8 cellular contexts compared by ENCODE assay signal in the genomic region with DNA sequence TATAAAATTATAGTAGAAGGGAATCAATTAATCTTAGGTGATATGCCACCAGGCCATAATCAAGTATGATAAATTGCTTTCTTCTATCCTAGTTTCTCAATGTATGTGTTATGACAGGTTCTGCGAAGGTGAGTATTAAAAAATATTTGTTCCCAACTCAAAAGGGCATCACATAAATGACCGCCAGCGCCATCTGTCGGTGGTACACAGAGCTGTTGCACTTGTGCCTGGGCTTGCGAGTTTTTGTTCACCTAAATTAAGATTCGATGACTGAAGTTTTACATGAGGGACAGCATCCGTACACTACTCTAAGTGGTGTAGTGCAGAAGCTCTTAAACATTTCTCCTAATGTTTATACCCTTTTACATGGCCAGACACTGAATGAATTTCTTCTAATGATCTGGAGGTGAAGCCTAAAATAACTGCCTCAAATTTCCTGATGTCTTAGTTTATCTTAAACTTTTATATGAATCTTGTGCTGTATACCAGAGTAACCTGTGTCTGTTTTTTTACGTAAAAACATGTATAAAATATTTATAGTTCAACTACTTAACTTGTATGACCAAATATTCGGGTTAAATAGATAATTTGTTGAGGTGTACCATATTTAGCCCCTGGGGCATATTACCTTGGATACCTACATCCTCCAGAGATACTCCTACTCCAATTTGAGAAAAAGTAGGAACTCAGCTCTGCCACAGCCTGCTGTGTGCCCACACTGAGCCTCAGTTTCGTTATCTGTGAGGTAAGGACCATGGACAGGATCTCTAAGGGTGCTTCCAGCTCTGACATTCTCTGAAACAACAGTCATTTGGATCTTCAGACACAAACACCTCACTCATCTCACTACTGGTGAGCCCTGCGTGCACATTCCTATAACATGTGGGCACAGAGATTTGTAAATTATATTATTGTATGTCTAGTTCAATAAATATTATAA.
DNase-seq lines count a peak whose midpoint lies in the region; ATAC-seq and TF ChIP-seq lines count a peak whose summit lies in the region.

No MANE protein-coding gene starts in this region.

- H3K4me1 Mint-ChIP-seq in immature natural killer cell = no peaks in the 10 kb centered on the region

- peaks cover 0 to 2% (median 0%) of the 10 kb centered on the region in 3 donors for H3K27me3 Mint-ChIP-seq in immature natural killer cell (ENCODE audit: low read depth in 3 of 3)

- intact Hi-C loops in Right ventricle myocardium inferior (cut with DNase I) = loop anchor here (2.0 kb wide), 1 partner anchor 234 kb away; no protein-coding TSS in a partner anchor
- intact Hi-C loops in cardiac septum (cut with DNase I) = loop anchor here (10.0 kb wide), 1 partner anchor 988 kb away; a partner anchor contains a TSS
- intact Hi-C loops in Right ventricle myocardium superior (cut with DNase I) = loop anchor here (5.0 to 10.0 kb wide), 2 partner anchors 128 to 231 kb away; no protein-coding TSS in a partner anchor

- H3K27ac Mint-ChIP-seq in immature natural killer cell = no peak overlapping the region

- no peak overlapping the region for H3K4me3 Mint-ChIP-seq in immature natural killer cell

- no peak overlapping the region for H3K4me3 ChIP-seq in WI38 (ENCODE audit: low read depth, low read length)
- H3K4me3 ChIP-seq in retinal pigment epithelial cell (ENCODE audit: low read length) = no peak overlapping the region

- H3K36me3 Mint-ChIP-seq in immature natural killer cell = no peaks in the 10 kb centered on the region

- DNase-seq in Right ventricle myocardium inferior (ENCODE audit: missing footprints) (peak; percentile 62), cardiac septum (ENCODE audit: low spot score) (no peak), LoVo (ENCODE audit: low spot score) (peak; percentile 29), Right ventricle myocardium superior (peak; percentile 67), retinal pigment epithelial cell (ENCODE audit: low read depth) (peak; percentile 6), immature natural killer cell (no peak)

- TF ChIP-seq CTCF in WI38 (IDR thresholded peaks at IDR 0.05; ENCODE audit: low read depth, low read length) (peak; percentile 83), retinal pigment epithelial cell (conservative IDR thresholded peaks at IDR 0.05; ENCODE audit: low read depth, low read length) (peak; percentile 86)

- ATAC-seq in Right ventricle myocardium inferior (no peak), Right ventricle myocardium superior (ENCODE audit: poor library complexity) (peak; percentile 69), GM21825 (IDR thresholded peaks at IDR 0.05; ENCODE audit: unreplicated experiment) (no peak)

- H3K9me3 Mint-ChIP-seq in immature natural killer cell = peaks cover 0 to under 1% (median 0%) of the 10 kb centered on the region in 6 donors

Comparison
In these comparisons a context has a peak if more than half of its experiments do, and no peak if none do; other contexts are left out.
1. DNase-seq: peak in Right ventricle myocardium inferior (single experiment), LoVo (single experiment), Right ventricle myocardium superior (single experiment) and retinal pigment epithelial cell (single experiment); none in cardiac septum (single experiment) and immature natural killer cell (0 of 3).